ENCODE assay signal across 8 cellular contexts in genomic region chr14:77458249-77458950, GRCh38. TPM values are rescaled to one million over a fixed set of nuclear protein-coding genes. Genes with fewer than 3 reads are reported as not detected.
A peak's percentile ranks its signal among the peaks of the same experiment; 100 is the strongest.
DNase-seq lines count a peak whose midpoint lies in the region; TF ChIP-seq lines count a peak whose summit lies in the region.

No MANE protein-coding gene starts in this region.

- H3K9me3 Mint-ChIP-seq in Calu3 (ENCODE audit: low read depth, unreplicated experiment) (no peaks in the 10 kb centered on the region), MCF 10A (ENCODE audit: unreplicated experiment) (no peaks in the 10 kb centered on the region)

- H3K27me3 Mint-ChIP-seq in Calu3 (ENCODE audit: unreplicated experiment) (no peaks in the 10 kb centered on the region), MCF 10A (ENCODE audit: insufficient read depth, unreplicated experiment) (no peaks in the 10 kb centered on the region)

- H3K36me3 Mint-ChIP-seq in Calu3 (ENCODE audit: insufficient read depth, unreplicated experiment): peaks cover 55% of the 10 kb centered on the region
- peaks cover 51% of the 10 kb centered on the region for H3K36me3 Mint-ChIP-seq in MCF 10A (ENCODE audit: insufficient read depth, unreplicated experiment)

- POLR2A ChIA-PET in MCF 10A (lab: Yijun Ruan, JAX): interaction anchor here (0.5 to 3.4 kb wide), 22 partner anchors 9 to 566 kb away, joined by 3 to 29 read pairs (median 4); partner anchors contain the start of genes ALKBH1, GSTZ1, POMT2 and SAMD15

- CTCF ChIA-PET in Calu3 (lab: Charles Lee) (interaction anchor here (1.3 kb wide), 1 partner anchor 40 kb away, joined by 3 read pairs; the partner anchor contains the start of gene ISM2), MCF 10A (lab: Yijun Ruan, JAX) (interaction anchor here (0.6 to 6.2 kb wide), 23 partner anchors 7 to 306 kb away, joined by 3 to 74 read pairs (median 4); partner anchors contain the start of genes ALKBH1 and SLIRP)

- TF ChIP-seq CTCF in Calu3 (IDR thresholded peaks at IDR 0.05; ENCODE audit: unreplicated experiment) (no peak), GM20000 (IDR thresholded peaks at IDR 0.05; ENCODE audit: extremely low read depth, missing control alignments) (no peak), MCF 10A (IDR thresholded peaks at IDR 0.05; ENCODE audit: unreplicated experiment) (no peak)

- BruUV-seq in Calu3 (replicated peaks; lab: Mats Ljungman, UMichigan) (no TSS peak), MCF 10A (replicated peaks; lab: Mats Ljungman, UMichigan) (TSS peak; percentile 34)

- H3K4me1 Mint-ChIP-seq in Calu3 (ENCODE audit: low read depth, unreplicated experiment): peaks cover 12% of the 10 kb centered on the region
- peaks cover 14% of the 10 kb centered on the region for H3K4me1 Mint-ChIP-seq in MCF 10A (ENCODE audit: insufficient read depth, unreplicated experiment)

- peak; percentile 9 for DNase-seq in Calu3
- peak; percentile 24 for DNase-seq in GM20000 (ENCODE audit: low spot score)
- peak; percentile 50 for DNase-seq in HK-2 (ENCODE audit: unreplicated experiment)
- peak; percentile 2 for DNase-seq in T follicular helper cell (ENCODE audit: low read depth)
- peak; percentile 37 for DNase-seq in MCF 10A (ENCODE audit: unreplicated experiment)
- peak; percentile 54 for DNase-seq in kidney tubule cell (ENCODE audit: low spot score)
- peak; percentile 29 for DNase-seq in stimulated activated CD4-positive, alpha-beta T cell treated with anti-CD3 and anti-CD28 coated beads, Interleukin-4, amount 100 ng/mL, for 1 hour
- no peak for DNase-seq in amniotic stem cell (lab: John Stamatoyannopoulos, UW)

- H3K27ac Mint-ChIP-seq in Calu3 (ENCODE audit: unreplicated experiment): peak overlapping the region; percentile 95
- peak overlapping the region; percentile 95 for H3K27ac Mint-ChIP-seq in MCF 10A (ENCODE audit: low read depth, unreplicated experiment)

- H3K4me3 Mint-ChIP-seq in Calu3 (ENCODE audit: low read depth, unreplicated experiment): peak overlapping the region; percentile 91
- H3K4me3 Mint-ChIP-seq in MCF 10A (ENCODE audit: unreplicated experiment): peak overlapping the region; percentile 96

- intact Hi-C loops in Calu3 (cut with micrococcal nuclease; ENCODE audit: unreplicated experiment) (loop anchor here (2.0 to 5.0 kb wide), 2 partner anchors 136 to 248 kb away; partner anchors contain the start of genes GSTZ1 and POMT2), MCF 10A (cut with micrococcal nuclease) (loop anchor here (5.0 kb wide), 3 partner anchors 136 to 306 kb away; partner anchors contain the start of genes GSTZ1 and POMT2)

RNA-seq across cellular contexts. Expression of gene AHSA1, which starts 0.5 kb away (rescaled TPM):
- total RNA-seq in Calu3 (2022): 287 and 313 TPM in 2 replicates
- total RNA-seq in MCF 10A (2022): 77.7 and 78.5 TPM in 2 replicates

RNA-seq across cellular contexts. Expression of gene VIPAS39, which starts 1.0 kb away (rescaled TPM):
- total RNA-seq in Calu3 (2022) (19.3 and 19.4 TPM in 2 replicates), MCF 10A (2022) (18.7 and 19.8 TPM in 2 replicates)

RNA-seq across cellular contexts. Expression of gene NOXRED1, which starts 35.1 kb away (rescaled TPM):
- total RNA-seq in Calu3 (2022) (1.2 and 1.6 TPM in 2 replicates), MCF 10A (2022) (0.58 and 1.4 TPM in 2 replicates)

RNA-seq across cellular contexts. Expression of gene ISM2, which starts 40.2 kb away (rescaled TPM):
- total RNA-seq in Calu3 (2022) (not detected in 2 replicates), MCF 10A (2022) (not detected in 2 replicates)
